ENCODE assay signal across 21 cellular contexts in genomic region chr17:81384929-81385319, GRCh38. TPM values are rescaled to one million over a fixed set of nuclear protein-coding genes. Genes with fewer than 3 reads are reported as not detected.
DNase-seq lines count a peak whose midpoint lies in the region; ATAC-seq and TF ChIP-seq lines count a peak whose summit lies in the region.
"Had no signal": no experiment of that assay in that cellular context is flagged by ENCODE, and none has a peak within 500 bp of the region (broad histone marks: within the 10 kb centered on the region; RNA-seq: fewer than 3 reads in every experiment).

No MANE protein-coding gene starts in this region.

- H3K27me3 ChIP-seq in layer of hippocampus (ENCODE audit: control insufficient read depth, insufficient read depth, low read length) = peaks cover 2% of the 10 kb centered on the region
- H3K27me3 ChIP-seq: upper lobe of right lung had no signal

- ATAC-seq in sciatic nerve = no peak
- no peak for ATAC-seq in GM21447 (IDR thresholded peaks at IDR 0.05; ENCODE audit: unreplicated experiment)
- no peak for ATAC-seq in GM21390 (IDR thresholded peaks at IDR 0.05; ENCODE audit: unreplicated experiment)
- ATAC-seq: SK-N-SH treated with all-trans-retinoic acid at 6 μM for 48 hours, upper lobe of right lung had no signal

- TF ChIP-seq CTCF in 22Rv1 (IDR thresholded peaks at IDR 0.05) = no peak

- DNase-seq in sciatic nerve (ENCODE audit: low spot score) (peak; percentile 64), kidney tubule cell (ENCODE audit: low spot score) (no peak), Kasumi-1 (lab: John Stamatoyannopoulos, UW) (no peak)
- DNase-seq: activated CD4-positive, alpha-beta T cell treated with anti-CD3 and anti-CD28 coated beads, Interleukin-2, amount 50 U/mL, for 1 hour; effector CD8-positive, alpha-beta T cell; esophagus squamous epithelium; mesendoderm; NCI-H1417; NCI-H2107; NCI-H524; RPMI8226; stimulated activated CD4-positive, alpha-beta T cell treated with anti-CD3 and anti-CD28 coated beads, Interleukin-4, amount 100 ng/mL, for 24 hours; stimulated activated naive CD4-positive, alpha-beta T cell treated with Interleukin-2 at 50 U/mL for 16 hours; upper lobe of right lung; WERI-Rb-1 had no signal

- H3K27ac ChIP-seq in 22Rv1 (peak overlapping the region; percentile 100), angular gyrus (ENCODE audit: low read depth, low read length) (peak overlapping the region; percentile 98), layer of hippocampus (ENCODE audit: low read depth, low read length) (peak overlapping the region; percentile 98)
- H3K27ac ChIP-seq: upper lobe of right lung, WERI-Rb-1 had no signal

- intact Hi-C loops in sciatic nerve (cut with DNase I) = no loop called here

RNA-seq across cellular contexts. Expression of gene BAHCC1, which starts 10.3 kb away (rescaled TPM):
- total RNA-seq in sciatic nerve = 47.8 TPM
